ENCODE assay signal across 12 cellular contexts in genomic region chr3:151864423-151865101, GRCh38. TPM values are rescaled to one million over a fixed set of nuclear protein-coding genes. Genes with fewer than 3 reads are reported as not detected.
DNase-seq lines count a peak whose midpoint lies in the region; ATAC-seq, FAIRE-seq and TF ChIP-seq lines count a peak whose summit lies in the region.
"Had no signal": no experiment of that assay in that cellular context is flagged by ENCODE, and none has a peak within 500 bp of the region (broad histone marks: within the 10 kb centered on the region; RNA-seq: fewer than 3 reads in every experiment).

No MANE protein-coding gene starts in this region.

- no peaks in the 10 kb centered on the region for H3K36me3 Mint-ChIP-seq in progenitor cell of endocrine pancreas (ENCODE audit: insufficient read depth)

- H3K4me3 ChIP-seq in epithelial cell of proximal tubule (ENCODE audit: low read depth, low read length) (no peak overlapping the region), lower lobe of right lung (no peak overlapping the region)

- DNase-seq in H54 (ENCODE audit: insufficient read length, low spot score) = no peak
- DNase-seq in OCI-M1 (lab: John Stamatoyannopoulos, UW) = peak; percentile 34
- peak; percentile 59 for DNase-seq in epithelial cell of proximal tubule (ENCODE audit: low read depth)
- no peak for DNase-seq in sciatic nerve (ENCODE audit: low spot score)
- no peak for DNase-seq in progenitor cell of endocrine pancreas (ENCODE audit: low spot score, unreplicated experiment)
- DNase-seq in lower lobe of right lung = no peak
- DNase-seq: activated effector memory CD4-positive, alpha-beta T cell treated with anti-CD3 and anti-CD28 coated beads, Interleukin-2, amount 50 U/mL, for 16 hours; kidney; NCI-H774; posterior cingulate gyrus had no signal

- no peaks in the 10 kb centered on the region for H3K9me3 Mint-ChIP-seq in progenitor cell of endocrine pancreas (ENCODE audit: low read depth)

- H3K4me1 ChIP-seq in lower lobe of right lung = no peaks in the 10 kb centered on the region

- H3K4me1 Mint-ChIP-seq in progenitor cell of endocrine pancreas (ENCODE audit: low read depth) = peaks cover 33% of the 10 kb centered on the region

- no peak overlapping the region for H3K27ac Mint-ChIP-seq in progenitor cell of endocrine pancreas

- H3K27me3 ChIP-seq in lower lobe of right lung (ENCODE audit: low read depth) = no peaks in the 10 kb centered on the region

- H3K27me3 Mint-ChIP-seq in progenitor cell of endocrine pancreas = no peaks in the 10 kb centered on the region

- no peak for TF ChIP-seq POLR2A in H54 (IDR thresholded peaks at IDR 0.05; ENCODE audit: low read depth, low read length)

- ATAC-seq in sciatic nerve (peak; percentile 74), GM21786 (IDR thresholded peaks at IDR 0.05; ENCODE audit: unreplicated experiment) (no peak), lower lobe of right lung (no peak)

- FAIRE-seq in H54 (lab: Jason Lieb, UNC) = peak; percentile 50
- FAIRE-seq: G401.6, kidney had no signal

- H3K9me3 ChIP-seq in lower lobe of right lung = no peaks in the 10 kb centered on the region

- intact Hi-C loops in sciatic nerve (cut with DNase I) (no loop called here), lower lobe of right lung (cut with DNase I) (no loop called here)

- TF ChIP-seq CTCF in epithelial cell of proximal tubule (conservative IDR thresholded peaks at IDR 0.05; ENCODE audit: low read depth, low read length) (no peak), progenitor cell of endocrine pancreas (IDR thresholded peaks at IDR 0.05; ENCODE audit: unreplicated experiment) (no peak), lower lobe of right lung (IDR thresholded peaks at IDR 0.05) (no peak)

- H3K27ac ChIP-seq in lower lobe of right lung = no peak overlapping the region

- no peaks in the 10 kb centered on the region for H3K36me3 ChIP-seq in lower lobe of right lung

- H3K4me3 Mint-ChIP-seq in progenitor cell of endocrine pancreas (ENCODE audit: low read depth) = no peak overlapping the region

RNA-seq across cellular contexts. Expression of gene SUCNR1, which starts 8.9 kb away (rescaled TPM):
- total RNA-seq in epithelial cell of proximal tubule (0.14 and 0.81 TPM in 2 replicates), sciatic nerve (2.5 TPM), progenitor cell of endocrine pancreas (0.07 and 0.16 TPM in 2 replicates), lower lobe of right lung (2.7 TPM)

RNA-seq across cellular contexts. Expression of gene AADAC, which starts 50.6 kb away (rescaled TPM):
- total RNA-seq in epithelial cell of proximal tubule (0.29 TPM in 1 of 2 replicates, not detected in the other), sciatic nerve (not detected), progenitor cell of endocrine pancreas (not detected in 2 replicates), lower lobe of right lung (5.6 TPM)
- total RNA-seq: kidney had no signal

Comparison
In these comparisons a context has a peak if more than half of its experiments do, and no peak if none do; other contexts are left out.
1. DNase-seq: peak in OCI-M1 (single experiment) and epithelial cell of proximal tubule (single experiment); none in H54 (single experiment), sciatic nerve (single experiment), progenitor cell of endocrine pancreas (single experiment) and lower lobe of right lung (single experiment).